In the genomic region with DNA sequence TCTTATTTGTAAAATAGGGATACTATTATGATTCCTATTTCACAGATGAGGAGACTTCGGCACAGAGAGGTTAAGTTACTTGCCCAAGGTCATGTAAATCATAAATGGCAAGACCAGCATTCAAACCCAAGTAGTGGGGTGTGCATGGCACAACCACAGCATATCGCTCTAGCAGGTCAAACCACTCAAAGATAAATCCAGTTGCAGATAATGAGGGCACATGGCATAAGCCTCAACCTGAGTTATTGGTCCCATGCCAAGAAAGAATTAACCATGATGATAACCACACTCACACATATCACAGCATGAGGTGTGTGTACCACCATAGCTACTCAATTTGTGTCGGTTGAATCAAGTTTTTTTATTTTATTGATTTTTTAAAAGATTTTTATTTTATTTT, we compare ENCODE assay signal across 18 cellular contexts.
"Had no signal": no experiment of that assay in that cellular context is flagged by ENCODE, and none has a peak within 500 bp of the region (broad histone marks: within the 10 kb centered on the region; RNA-seq: fewer than 3 reads in every experiment).

No MANE protein-coding gene starts in this region.

- H3K36me3 Mint-ChIP-seq: brain had no signal

- H3K4me1 Mint-ChIP-seq: central memory CD8-positive, alpha-beta T cell had no signal

- H3K4me3 ChIP-seq: K562 had no signal

- H3K4me3 Mint-ChIP-seq: central memory CD8-positive, alpha-beta T cell had no signal

- DNase-seq: activated CD4-positive, CD25-positive, alpha-beta regulatory T cell; activated CD8-positive, alpha-beta memory T cell treated with anti-CD3 and anti-CD28 coated beads, Interleukin-2, amount 50 U/mL, for 48 hours; activated CD8-positive, alpha-beta T cell treated with anti-CD3 and anti-CD28 coated beads, Interleukin-2, amount 10 ng/mL, durations not matched to agents 7 days and 5 days; activated naive CD4-positive, alpha-beta T cell treated with anti-CD3 and anti-CD28 coated beads, Interleukin-2, amount 50 U/mL, for 16 hours; activated T-cell treated with anti-CD3 and anti-CD28 coated beads, Interleukin-2, amount 50 U/mL, for 1 hour; amniotic stem cell; Karpas-422; MM.1S; NCI-H146; NCI-H187 treated with DMSO at 0.1 percent for 48 hours; NCI-H2081 treated with DMSO at 0.1 percent for 48 hours; NCI-H510A treated with DMSO at 0.1 percent for 48 hours; SIG-M5; T-helper 1 cell had no signal

- ATAC-seq: activated CD8-positive, alpha-beta T cell treated with anti-CD3 and anti-CD28 coated beads, Interleukin-2, amount 10 ng/mL, durations not matched to agents 7 days and 5 days; K562 had no signal

- FAIRE-seq: astrocyte, K562 had no signal

- H3K9me3 Mint-ChIP-seq: central memory CD8-positive, alpha-beta T cell had no signal
